In the genomic region with DNA sequence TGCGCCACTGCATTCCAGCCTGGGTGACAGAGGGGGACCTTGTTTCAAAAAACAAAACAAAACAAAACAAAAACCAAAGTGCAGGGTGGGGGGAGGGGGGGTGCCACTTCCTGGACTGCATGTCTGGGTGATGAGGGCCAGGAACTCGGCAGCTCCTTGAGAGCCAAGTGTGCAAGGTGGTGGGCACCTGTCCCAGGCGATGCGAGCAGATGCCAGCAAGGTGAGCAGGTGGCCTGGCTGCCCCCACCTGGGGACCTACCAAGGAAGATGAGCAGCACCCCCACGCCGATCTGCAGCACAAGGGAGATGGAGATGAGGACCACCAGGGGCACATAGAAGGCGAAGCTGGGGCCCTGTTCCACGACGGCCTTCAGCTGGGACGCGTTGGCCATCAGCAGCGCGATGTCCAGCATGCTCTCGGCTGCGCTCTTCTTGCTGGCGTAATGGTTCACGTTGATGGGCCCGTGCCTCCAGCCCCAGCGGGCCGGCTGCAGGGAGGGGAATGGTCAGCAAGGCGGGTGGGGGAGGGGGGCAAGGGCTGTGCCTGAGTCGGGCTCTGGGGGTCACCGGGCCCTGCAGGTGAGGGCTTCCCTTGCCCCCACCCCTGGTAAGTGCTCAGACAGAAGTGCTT, we compare ENCODE assay signal across 10 cellular contexts. TPM values are rescaled to one million over a fixed set of nuclear protein-coding genes. Genes with fewer than 3 reads are reported as not detected.
DNase-seq lines count a peak whose midpoint lies in the region; ATAC-seq and TF ChIP-seq lines count a peak whose summit lies in the region.
"Had no signal": no experiment of that assay in that cellular context is flagged by ENCODE, and none has a peak within 500 bp of the region (broad histone marks: within the 10 kb centered on the region; RNA-seq: fewer than 3 reads in every experiment).

No MANE protein-coding gene starts in this region.

- TF ChIP-seq POLR2A in adrenal gland (IDR thresholded peaks at IDR 0.05), result no peak

- DNase-seq in activated T-cell treated with anti-CD3 and anti-CD28 coated beads, Interleukin-2, amount 50 U/mL, for 4 hours, result no peak
- no peak for DNase-seq in activated T-cell treated with anti-CD3 and anti-CD28 coated beads, Interleukin-2, amount 50 U/mL, for 72 hours
- DNase-seq in adrenal gland (peak in 6 of 7 donors; percentile 21 to 55 (median 28)), mucosa of descending colon (peak in 2 of 3 donors; percentile 26 to 47), tibial artery (peak; percentile 17 to 53), SJCRH30 (no peak), kidney tubule cell (ENCODE audit: low spot score) (no peak), GM13977 (ENCODE audit: low spot score) (no peak)
- DNase-seq: MM.1S; stimulated activated CD4-positive, alpha-beta T cell treated with anti-CD3 and anti-CD28 coated beads, Interleukin-2, amount 100 ng/mL, for 24 hours had no signal

- no peaks in the 10 kb centered on the region for H3K9me3 ChIP-seq in adrenal gland (replicated peaks in 1 of 3)
- H3K9me3 ChIP-seq in mucosa of descending colon, result no peaks in the 10 kb centered on the region
- no peaks in the 10 kb centered on the region for H3K9me3 ChIP-seq in tibial artery
- no peaks in the 10 kb centered on the region for H3K9me3 ChIP-seq in SJCRH30 (replicated peaks)

- no peak for ATAC-seq in activated T-cell treated with anti-CD3 and anti-CD28 coated beads, Interleukin-2, amount 50 U/mL, for 4 hours
- ATAC-seq in activated T-cell treated with anti-CD3 and anti-CD28 coated beads, Interleukin-2, amount 50 U/mL, for 72 hours (replicated peaks in 1 of 2), result no peak
- no peak for ATAC-seq in mucosa of descending colon

- H3K4me3 Mint-ChIP-seq in activated T-cell treated with anti-CD3 and anti-CD28 coated beads, Interleukin-2, amount 50 U/mL, for 4 hours, result peak overlapping the region; percentile 38
- peak overlapping the region in 1 of 2 donors; percentile 65 for H3K4me3 Mint-ChIP-seq in activated T-cell treated with anti-CD3 and anti-CD28 coated beads, Interleukin-2, amount 50 U/mL, for 72 hours

- in situ Hi-C loops in GM13977 (cut with MboI; ENCODE audit: low pct_unique_long_range_greater_than_20kb, low sequenced_read_pairs, unreplicated experiment), result no loop called here

- H3K36me3 ChIP-seq in adrenal gland (replicated peaks in 1 of 2) (peaks cover 0 to 48% of the 10 kb centered on the region in 2 donors), mucosa of descending colon (ENCODE audit: low read depth) (no peaks in the 10 kb centered on the region), tibial artery (peaks cover 35 to 64% (median 50%) of the 10 kb centered on the region in 3 donors), SJCRH30 (no peaks in the 10 kb centered on the region)

- H3K27me3 ChIP-seq in adrenal gland (no peaks in the 10 kb centered on the region), tibial artery (no peaks in the 10 kb centered on the region), SJCRH30 (no peaks in the 10 kb centered on the region)

- H3K9me3 Mint-ChIP-seq in activated T-cell treated with anti-CD3 and anti-CD28 coated beads, Interleukin-2, amount 50 U/mL, for 4 hours, result no peaks in the 10 kb centered on the region
- H3K9me3 Mint-ChIP-seq in activated T-cell treated with anti-CD3 and anti-CD28 coated beads, Interleukin-2, amount 50 U/mL, for 72 hours, result no peaks in the 10 kb centered on the region

- H3K4me1 Mint-ChIP-seq in activated T-cell treated with anti-CD3 and anti-CD28 coated beads, Interleukin-2, amount 50 U/mL, for 4 hours (ENCODE audit: low read depth), result peaks cover 47% of the 10 kb centered on the region
- peaks cover 60% of the 10 kb centered on the region for H3K4me1 Mint-ChIP-seq in activated T-cell treated with anti-CD3 and anti-CD28 coated beads, Interleukin-2, amount 50 U/mL, for 72 hours (ENCODE audit: low read depth)

- no peaks in the 10 kb centered on the region for H3K27me3 Mint-ChIP-seq in activated T-cell treated with anti-CD3 and anti-CD28 coated beads, Interleukin-2, amount 50 U/mL, for 4 hours (ENCODE audit: low read depth)
- no peaks in the 10 kb centered on the region for H3K27me3 Mint-ChIP-seq in activated T-cell treated with anti-CD3 and anti-CD28 coated beads, Interleukin-2, amount 50 U/mL, for 72 hours (ENCODE audit: low read depth)

- intact Hi-C loops in adrenal gland (cut with DNase I) (no loop called here), mucosa of descending colon (cut with DNase I, micrococcal nuclease) (no loop called here), tibial artery (cut with DNase I; ENCODE audit: low total_unique reads) (no loop called here)

- H3K27ac Mint-ChIP-seq in activated T-cell treated with anti-CD3 and anti-CD28 coated beads, Interleukin-2, amount 50 U/mL, for 72 hours, result no peak overlapping the region

- WGBS in adrenal gland, 4 donors, result 71 to 85% (median 81%) methylated on average over 22 to 23 of the region's 23 CpGs

- no peak for TF ChIP-seq CTCF in adrenal gland (IDR thresholded peaks at IDR 0.05)
- no peak for TF ChIP-seq CTCF in mucosa of descending colon (IDR thresholded peaks at IDR 0.05)
- no peak for TF ChIP-seq CTCF in tibial artery (IDR thresholded peaks at IDR 0.05)
- TF ChIP-seq CTCF in GM13977 (IDR thresholded peaks at IDR 0.05; ENCODE audit: extremely low read depth, insufficient read depth, missing control alignments), result no peak

- H3K36me3 Mint-ChIP-seq in activated T-cell treated with anti-CD3 and anti-CD28 coated beads, Interleukin-2, amount 50 U/mL, for 4 hours (ENCODE audit: insufficient read depth), result peaks cover 14% of the 10 kb centered on the region
- H3K36me3 Mint-ChIP-seq in activated T-cell treated with anti-CD3 and anti-CD28 coated beads, Interleukin-2, amount 50 U/mL, for 72 hours (ENCODE audit: insufficient read depth in 2 of 2), result peaks cover 2 to 14% of the 10 kb centered on the region in 2 donors

- H3K27ac ChIP-seq in adrenal gland (peak overlapping the region in 4 of 5 donors; percentile 47 to 99 (median 73)), tibial artery (peak overlapping the region; percentile 42 to 72), SJCRH30 (no peak overlapping the region)

- no peak overlapping the region for H3K4me3 ChIP-seq in adrenal gland
- no peak overlapping the region for H3K4me3 ChIP-seq in mucosa of descending colon
- H3K4me3 ChIP-seq in tibial artery, result no peak overlapping the region
- no peak overlapping the region for H3K4me3 ChIP-seq in SJCRH30

- H3K4me1 ChIP-seq in adrenal gland (replicated peaks in 1 of 2) (peaks cover 40 to 70% of the 10 kb centered on the region in 2 donors), mucosa of descending colon (ENCODE audit: low read depth) (no peaks in the 10 kb centered on the region), tibial artery (peaks cover 0 to 56% (median 50%) of the 10 kb centered on the region in 4 donors), SJCRH30 (peaks cover 18% of the 10 kb centered on the region; the same call in 1 of the 2 replicates)

RNA-seq across cellular contexts. Expression of gene NINJ1, which starts 7.8 kb away (rescaled TPM):
- 10 to 100 TPM; 48.6 to 69.8 (median 50.1) TPM for total RNA-seq in activated T-cell treated with anti-CD3 and anti-CD28 coated beads, Interleukin-2, amount 50 U/mL, for 4 hours
- total RNA-seq in activated T-cell treated with anti-CD3 and anti-CD28 coated beads, Interleukin-2, amount 50 U/mL, for 72 hours, result 100 to 1,000 TPM; 121 to 124 TPM
- total RNA-seq in adrenal gland, result 100 to 1,000 TPM; 122 to 339 (median 181) TPM
- 100 to 1,000 TPM in 2 of 3 donors, 10 to 100 TPM in 1; 31.1 to 135 (median 101) TPM for polyA plus RNA-seq in adrenal gland
- total RNA-seq in mucosa of descending colon, result 10 to 100 TPM; 19.5 to 68.9 (median 23.2) TPM
- total RNA-seq in SJCRH30 (2014; rRNA removed; shearing (Covaris generic)), result 24.6 and 27.1 TPM in 2 replicates

RNA-seq across cellular contexts. Expression of gene CARD19, which starts 30.2 kb away (rescaled TPM):
- total RNA-seq in activated T-cell treated with anti-CD3 and anti-CD28 coated beads, Interleukin-2, amount 50 U/mL, for 4 hours, result 10 to 100 TPM; 25.5 to 33.8 (median 28.4) TPM
- total RNA-seq in activated T-cell treated with anti-CD3 and anti-CD28 coated beads, Interleukin-2, amount 50 U/mL, for 72 hours, result 10 to 100 TPM; 65.7 to 70.0 TPM
- total RNA-seq in adrenal gland, result 10 to 100 TPM; 29.7 to 75.0 (median 39.2) TPM
- polyA plus RNA-seq in adrenal gland, result 10 to 100 TPM; 10.7 to 69.1 (median 68.4) TPM
- total RNA-seq in mucosa of descending colon, result 10 to 100 TPM; 39.1 to 47.8 (median 44.2) TPM
- 36.9 and 41.6 TPM in 2 replicates for total RNA-seq in SJCRH30 (2014; rRNA removed; shearing (Covaris generic))

RNA-seq across cellular contexts. Expression of gene WNK2, which starts 57.7 kb away (rescaled TPM):
- 1 to 10 TPM; 2.7 to 3.3 (median 3.0) TPM for total RNA-seq in activated T-cell treated with anti-CD3 and anti-CD28 coated beads, Interleukin-2, amount 50 U/mL, for 4 hours
- 1 to 10 TPM in 1 of 2 donors, under 1 TPM in 1; 0.70 to 1.1 TPM for total RNA-seq in activated T-cell treated with anti-CD3 and anti-CD28 coated beads, Interleukin-2, amount 50 U/mL, for 72 hours
- total RNA-seq in adrenal gland (10 to 100 TPM in 3 of 8 donors, 1 to 10 TPM in 5; 5.5 to 14.9 (median 8.4) TPM), mucosa of descending colon (100 to 1,000 TPM; 175 to 276 (median 201) TPM)
- polyA plus RNA-seq in adrenal gland, result 10 to 100 TPM in 1 of 3 donors, 1 to 10 TPM in 2; 3.3 to 17.6 (median 9.2) TPM
- total RNA-seq in SJCRH30 (2014; rRNA removed; shearing (Covaris generic)), result not detected in 2 replicates

Comparison
In these comparisons a context has a peak if more than half of its experiments do, and no peak if none do; other contexts are left out.
1. DNase-seq: peak in adrenal gland (6 of 7), mucosa of descending colon (2 of 3) and tibial artery (2 of 2); none in activated T-cell treated with anti-CD3 and anti-CD28 coated beads, Interleukin-2, amount 50 U/mL, for 4 hours (single experiment), activated T-cell treated with anti-CD3 and anti-CD28 coated beads, Interleukin-2, amount 50 U/mL, for 72 hours (0 of 2), SJCRH30 (0 of 2), kidney tubule cell (single experiment) and GM13977 (single experiment).
2. RNA of gene WNK2, which starts 57.7 kb away (total RNA-seq): 175 to 276 TPM in mucosa of descending colon; 5.5 to 14.9 TPM in adrenal gland, 2.7 to 3.3 TPM in activated T-cell treated with anti-CD3 and anti-CD28 coated beads, Interleukin-2, amount 50 U/mL, for 4 hours, 0.70 to 1.1 TPM in activated T-cell treated with anti-CD3 and anti-CD28 coated beads, Interleukin-2, amount 50 U/mL, for 72 hours and not detected in SJCRH30; every median in the first group is over 10 times any median in the second.